Comparison of ENCODE assay signal across 19 cellular contexts in the genomic region with DNA sequence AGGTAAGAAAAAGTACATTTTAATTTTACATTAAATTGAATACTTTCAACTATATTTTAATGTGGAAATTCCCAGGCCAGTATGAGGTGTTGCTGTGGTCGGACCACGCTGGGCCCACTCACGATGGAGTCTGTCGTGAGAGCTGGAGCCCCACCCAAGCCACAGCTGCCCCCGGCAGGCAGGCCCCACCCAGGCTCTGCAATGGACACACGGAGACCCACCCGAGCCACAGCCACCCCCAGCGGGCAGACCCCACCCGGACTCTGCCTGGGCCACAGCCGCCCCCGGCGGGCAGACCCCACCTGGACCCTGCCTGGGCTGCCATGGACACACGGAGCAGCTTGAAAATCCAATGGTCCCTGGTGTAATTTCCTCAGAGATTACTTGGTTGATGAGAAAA.
"Had no signal": no experiment of that assay in that cellular context is flagged by ENCODE, and none has a peak within 500 bp of the region (broad histone marks: within the 10 kb centered on the region; RNA-seq: fewer than 3 reads in every experiment).

No MANE protein-coding gene starts in this region.

- H3K27me3 ChIP-seq: MG63 had no signal

- H3K4me3 ChIP-seq: MG63 had no signal

- H3K27ac ChIP-seq: RWPE1 had no signal

- H3K9me3 ChIP-seq: MG63, SK-N-SH had no signal

- H3K36me3 ChIP-seq: MG63 had no signal

- DNase-seq: IMR-90, Karpas-422, KG1, MG63, NCI-H1092, NCI-H1417 treated with DMSO at 0.1 percent for 48 hours, NCI-H146, NCI-H1694 treated with DMSO at 0.1 percent for 48 hours, NCI-H1930, NCI-H2081 treated with DMSO at 0.1 percent for 48 hours, NCI-H2171, NCI-H226, NCI-H446, NCI-H510A, NCI-H69, NCI-H774, SHP77, SK-N-SH had no signal
